Comparison of ENCODE assay signal across 27 cellular contexts in genomic region chr7:157476201-157476600, GRCh38.
DNase-seq lines count a peak whose midpoint lies in the region; ATAC-seq, FAIRE-seq and TF ChIP-seq lines count a peak whose summit lies in the region.
"Had no signal": no experiment of that assay in that cellular context is flagged by ENCODE, and none has a peak within 500 bp of the region (broad histone marks: within the 10 kb centered on the region; RNA-seq: fewer than 3 reads in every experiment).

No MANE protein-coding gene starts in this region.

- no peak overlapping the region for H3K4me2 ChIP-seq in PC-3 (ENCODE audit: low read length)

- no peaks in the 10 kb centered on the region for H3K9me2 ChIP-seq in PC-3 (replicated peaks; ENCODE audit: low read length)

- H4K20me1 ChIP-seq in PC-3 (ENCODE audit: low read length) = no peaks in the 10 kb centered on the region

- H3K9ac ChIP-seq in PC-3 (ENCODE audit: low read length) = no peak overlapping the region

- no peaks in the 10 kb centered on the region for H3K79me2 ChIP-seq in PC-3 (ENCODE audit: low read length)

- BruUV-seq in Panc1 (replicated peaks; lab: Mats Ljungman, UMichigan) (no TSS peak), PC-3 (replicated peaks; lab: Mats Ljungman, UMichigan) (no TSS peak)

- H3K4me1 Mint-ChIP-seq in activated T-cell treated with anti-CD3 and anti-CD28 coated beads, Interleukin-2, amount 50 U/mL, for 24 hours (ENCODE audit: low read depth) = peaks cover 51% of the 10 kb centered on the region
- H3K4me1 Mint-ChIP-seq in activated T-cell treated with anti-CD3 and anti-CD28 coated beads, Interleukin-2, amount 50 U/mL, for 4 hours (ENCODE audit: low read depth) = peaks cover 57% of the 10 kb centered on the region
- H3K4me1 Mint-ChIP-seq: mesothelial cell of epicardium had no signal

- intact Hi-C loops in Panc1 (cut with micrococcal nuclease; ENCODE audit: unreplicated experiment) = no loop called here
- intact Hi-C loops in posterior vena cava (cut with DNase I) = no loop called here
- intact Hi-C loops in PC-3 (cut with micrococcal nuclease) = no loop called here

- no peak overlapping the region for H3K27ac ChIP-seq in Panc1 (ENCODE audit: low read length)
- no peak overlapping the region for H3K27ac ChIP-seq in PC-3 (ENCODE audit: low read length)
- H3K27ac ChIP-seq: right lobe of liver, transverse colon had no signal

- CTCF ChIA-PET in Panc1 (lab: Charles Lee) = interaction anchor here (0.7 kb wide), 1 partner anchor 183 kb away, joined by 3 read pairs; no protein-coding TSS in a partner anchor
- CTCF ChIA-PET in PC-3 (lab: Charles Lee) = no interaction called here

- in situ Hi-C loops in Panc1 (cut with HindIII; ENCODE audit: low pct_unique_long_range_greater_than_20kb, low sequenced_read_pairs) = no loop called here

- H3F3A ChIP-seq in PC-3 (ENCODE audit: low read length, unreplicated experiment) = no peaks in the 10 kb centered on the region

- H3K9me3 ChIP-seq in Panc1 (ENCODE audit: control insufficient read depth, insufficient read depth, low read depth, low read length) = peaks cover 14% of the 10 kb centered on the region
- H3K9me3 ChIP-seq in PC-3 (ENCODE audit: low read length) = peaks cover 13% of the 10 kb centered on the region

- H3K27me3 Mint-ChIP-seq in activated T-cell treated with anti-CD3 and anti-CD28 coated beads, Interleukin-2, amount 50 U/mL, for 24 hours = no peaks in the 10 kb centered on the region
- H3K27me3 Mint-ChIP-seq in activated T-cell treated with anti-CD3 and anti-CD28 coated beads, Interleukin-2, amount 50 U/mL, for 4 hours (ENCODE audit: low read depth) = no peaks in the 10 kb centered on the region
- H3K27me3 Mint-ChIP-seq: central memory CD8-positive, alpha-beta T cell had no signal

- H2AFZ ChIP-seq in PC-3 (ENCODE audit: low read length) = no peak overlapping the region

- no peak for ATAC-seq in activated T-cell treated with anti-CD3 and anti-CD28 coated beads, Interleukin-2, amount 50 U/mL, for 4 hours
- 0 out of 2 replicates have a peak, but pooled peaks have one; percentile 31 for ATAC-seq in Panc1
- ATAC-seq in PC-3 = no peak
- ATAC-seq: esophagus mucosa, left ventricle myocardium superior, right lobe of liver, SK-N-SH treated with all-trans-retinoic acid at 6 μM for 48 hours had no signal

- H3K4me1 ChIP-seq in Panc1 (ENCODE audit: control insufficient read depth, insufficient read depth, low read length) (no peaks in the 10 kb centered on the region), PC-3 (ENCODE audit: insufficient read depth, low read length) (no peaks in the 10 kb centered on the region)
- H3K4me1 ChIP-seq: right lobe of liver, transverse colon had no signal

- H3K4me3 ChIP-seq in Panc1 (ENCODE audit: low read depth in 2 of 2, low read length in 2 of 2) (no peak overlapping the region), PC-3 (ENCODE audit: low read length) (no peak overlapping the region)
- H3K4me3 ChIP-seq: K562, right lobe of liver, transverse colon had no signal

- no peaks in the 10 kb centered on the region for H3K36me3 ChIP-seq in Panc1 (ENCODE audit: control insufficient read depth, insufficient read depth, low read length)
- H3K36me3 ChIP-seq in PC-3 (ENCODE audit: low read depth, low read length) = no peaks in the 10 kb centered on the region
- H3K36me3 ChIP-seq: right lobe of liver, transverse colon had no signal

- H3K27me3 ChIP-seq in Panc1 (ENCODE audit: control insufficient read depth, insufficient read depth, low read length) = no peaks in the 10 kb centered on the region
- no peaks in the 10 kb centered on the region for H3K27me3 ChIP-seq in PC-3 (ENCODE audit: low read length)
- H3K27me3 ChIP-seq: right lobe of liver, transverse colon had no signal

- no peak overlapping the region for H3K4me3 Mint-ChIP-seq in activated T-cell treated with anti-CD3 and anti-CD28 coated beads, Interleukin-2, amount 50 U/mL, for 24 hours
- no peak overlapping the region for H3K4me3 Mint-ChIP-seq in activated T-cell treated with anti-CD3 and anti-CD28 coated beads, Interleukin-2, amount 50 U/mL, for 4 hours
- H3K4me3 Mint-ChIP-seq: central memory CD8-positive, alpha-beta T cell; dendritic cell treated with granulocyte-macrophage colony-stimulating factor and Interleukin-4, amounts not matched to agents 40 ng/mL and 50 ng/mL, for 4 days; mesothelial cell of epicardium had no signal

- TF ChIP-seq CTCF in Panc1 (IDR thresholded peaks at IDR 0.05) (no peak), PC-3 (conservative IDR thresholded peaks at IDR 0.05; ENCODE audit: low read depth, low read length) (no peak)

- peaks cover 23% of the 10 kb centered on the region for H3K9me3 Mint-ChIP-seq in activated T-cell treated with anti-CD3 and anti-CD28 coated beads, Interleukin-2, amount 50 U/mL, for 24 hours
- peaks cover 17% of the 10 kb centered on the region for H3K9me3 Mint-ChIP-seq in activated T-cell treated with anti-CD3 and anti-CD28 coated beads, Interleukin-2, amount 50 U/mL, for 4 hours
- H3K9me3 Mint-ChIP-seq: central memory CD8-positive, alpha-beta T cell had no signal

- no peak overlapping the region for H3K27ac Mint-ChIP-seq in activated T-cell treated with anti-CD3 and anti-CD28 coated beads, Interleukin-2, amount 50 U/mL, for 24 hours
- H3K27ac Mint-ChIP-seq: dendritic cell treated with granulocyte-macrophage colony-stimulating factor and Interleukin-4, amounts not matched to agents 40 ng/mL and 50 ng/mL, for 4 days; mesothelial cell of epicardium had no signal

- peaks cover 16% of the 10 kb centered on the region for H3K36me3 Mint-ChIP-seq in activated T-cell treated with anti-CD3 and anti-CD28 coated beads, Interleukin-2, amount 50 U/mL, for 24 hours (ENCODE audit: low read depth)
- peaks cover 2% of the 10 kb centered on the region for H3K36me3 Mint-ChIP-seq in activated T-cell treated with anti-CD3 and anti-CD28 coated beads, Interleukin-2, amount 50 U/mL, for 4 hours (ENCODE audit: insufficient read depth)
- H3K36me3 Mint-ChIP-seq: mesothelial cell of epicardium had no signal

- POLR2A ChIA-PET in Panc1 (lab: Charles Lee) (no interaction called here), PC-3 (lab: Charles Lee; ENCODE audit: unreplicated experiment) (no interaction called here)

- DNase-seq in activated T-cell treated with anti-CD3 and anti-CD28 coated beads, Interleukin-2, amount 50 U/mL, for 24 hours = peak; percentile 19
- no peak for DNase-seq in activated T-cell treated with anti-CD3 and anti-CD28 coated beads, Interleukin-2, amount 50 U/mL, for 4 hours
- DNase-seq in Panc1 (ENCODE audit: low read depth, low spot score) (no peak), posterior vena cava (ENCODE audit: low spot score) (peak; percentile 54), hippocampal formation (lab: John Stamatoyannopoulos, UW) (no peak), HTR-8/SVneo (ENCODE audit: insufficient read length, low spot score) (no peak), PC-3 (no peak)
- peak; percentile 42 for DNase-seq in activated CD8-positive, alpha-beta memory T cell treated with anti-CD3 and anti-CD28 coated beads, Interleukin-2, amount 50 U/mL, for 48 hours
- DNase-seq: activated gamma-delta T cell treated with Interleukin-2 at 50 U/mL for 16 hours; islet precursor cell; left ventricle myocardium superior; NCI-H1105 treated with DMSO at 0.1 percent for 48 hours; NCI-H187 treated with DMSO at 0.1 percent for 48 hours; NCI-H2171; NCI-H510A; OCI-M1; stimulated activated CD4-positive, alpha-beta T cell treated with anti-CD3 and anti-CD28 coated beads, Interleukin-12 subunit alpha, Interleukin-12 subunit beta, amount 100 ng/mL, for 4 hours; stimulated activated CD4-positive, alpha-beta T cell treated with anti-CD3 and anti-CD28 coated beads, Interleukin-4, amount 100 ng/mL, for 1 hour; T-helper 9 cell; transverse colon had no signal

- no peak for FAIRE-seq in HTR-8/SVneo (lab: Jason Lieb, UNC)
- FAIRE-seq: K562 had no signal

Comparison
In these comparisons a context has a peak if more than half of its experiments do, and no peak if none do; other contexts are left out.
1. DNase-seq: peak in activated T-cell treated with anti-CD3 and anti-CD28 coated beads, Interleukin-2, amount 50 U/mL, for 24 hours (single experiment), activated CD8-positive, alpha-beta memory T cell treated with anti-CD3 and anti-CD28 coated beads, Interleukin-2, amount 50 U/mL, for 48 hours (single experiment) and posterior vena cava (single experiment); none in activated T-cell treated with anti-CD3 and anti-CD28 coated beads, Interleukin-2, amount 50 U/mL, for 4 hours (single experiment), Panc1 (single experiment), hippocampal formation (0 of 2), HTR-8/SVneo (single experiment) and PC-3 (single experiment).